In the genomic region with DNA sequence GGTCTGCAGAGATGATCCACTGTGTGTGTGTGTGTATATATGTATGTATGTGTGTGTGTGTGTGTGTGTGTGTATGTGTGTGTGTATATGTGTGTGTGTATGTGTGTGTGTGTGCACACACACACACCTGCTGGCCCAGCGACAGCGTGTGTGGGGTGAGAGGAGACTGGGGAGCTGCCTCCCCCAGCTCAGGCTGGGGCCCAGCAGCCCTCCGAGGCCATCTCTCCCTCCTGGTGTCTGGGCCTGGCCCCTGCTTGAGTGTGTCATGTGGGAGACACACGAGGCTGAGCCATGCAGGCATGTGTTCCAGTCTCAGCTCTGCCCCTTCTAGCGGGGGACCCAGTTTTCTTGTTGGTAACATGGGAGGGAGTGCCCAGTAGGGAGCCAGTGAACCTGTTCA, we compare ENCODE assay signal across 1 cellular context.
TF ChIP-seq lines count a peak whose summit lies in the region.

No MANE protein-coding gene starts in this region.

TF ChIP-seq in HepG2, 621 proteins besides CTCF, POLR2A, EP300 and RAD21 (continued from another document):
- TF ChIP-seq, protein P1, sequence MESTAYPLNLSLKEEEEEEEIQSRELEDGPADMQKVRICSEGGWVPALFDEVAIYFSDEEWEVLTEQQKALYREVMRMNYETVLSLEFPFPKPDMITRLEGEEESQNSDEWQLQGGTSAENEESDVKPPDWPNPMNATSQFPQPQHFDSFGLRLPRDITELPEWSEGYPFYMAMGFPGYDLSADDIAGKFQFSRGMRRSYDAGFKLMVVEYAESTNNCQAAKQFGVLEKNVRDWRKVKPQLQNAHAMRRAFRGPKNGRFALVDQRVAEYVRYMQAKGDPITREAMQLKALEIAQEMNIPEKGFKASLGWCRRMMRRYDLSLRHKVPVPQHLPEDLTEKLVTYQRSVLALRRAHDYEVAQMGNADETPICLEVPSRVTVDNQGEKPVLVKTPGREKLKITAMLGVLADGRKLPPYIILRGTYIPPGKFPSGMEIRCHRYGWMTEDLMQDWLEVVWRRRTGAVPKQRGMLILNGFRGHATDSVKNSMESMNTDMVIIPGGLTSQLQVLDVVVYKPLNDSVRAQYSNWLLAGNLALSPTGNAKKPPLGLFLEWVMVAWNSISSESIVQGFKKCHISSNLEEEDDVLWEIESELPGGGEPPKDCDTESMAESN (CRISPR knock-in tag; conservative IDR thresholded peaks at IDR 0.05), result peak; percentile 22; the same call in 1 of the 2 replicates
- TF ChIP-seq ZNF331 (CRISPR knock-in tag; IDR thresholded peaks at IDR 0.05), result no peak
- TF ChIP-seq THAP9 (CRISPR knock-in tag; IDR thresholded peaks at IDR 0.05; ENCODE audit: borderline replicate concordance), result no peak
- TF ChIP-seq ZNF326 (CRISPR knock-in tag; IDR thresholded peaks at IDR 0.05; ENCODE audit: borderline replicate concordance), result peak; percentile 83; the same call in 1 of the 2 replicates
- TF ChIP-seq ZNF761 (CRISPR knock-in tag; conservative IDR thresholded peaks at IDR 0.05), result peak; percentile 48; the same call in 1 of the 2 replicates
- TF ChIP-seq ARNT2 (CRISPR knock-in tag; IDR thresholded peaks at IDR 0.05; ENCODE audit: low read depth), result 0 out of 2 replicates have a peak, but pooled peaks have one; percentile 26
- peak; percentile 26; the same call in 1 of the 2 replicates for TF ChIP-seq ZFY (CRISPR knock-in tag; IDR thresholded peaks at IDR 0.05)
- TF ChIP-seq RBM39 (IDR thresholded peaks at IDR 0.05; ENCODE audit: low read depth, low read length, poor library complexity, severe bottlenecking), result peak; percentile 17
- peak; percentile 71; the same call in 1 of the 2 replicates for TF ChIP-seq ZFYVE20 (CRISPR knock-in tag; IDR thresholded peaks at IDR 0.05; ENCODE audit: borderline replicate concordance, low read depth)
- TF ChIP-seq, protein P2, sequence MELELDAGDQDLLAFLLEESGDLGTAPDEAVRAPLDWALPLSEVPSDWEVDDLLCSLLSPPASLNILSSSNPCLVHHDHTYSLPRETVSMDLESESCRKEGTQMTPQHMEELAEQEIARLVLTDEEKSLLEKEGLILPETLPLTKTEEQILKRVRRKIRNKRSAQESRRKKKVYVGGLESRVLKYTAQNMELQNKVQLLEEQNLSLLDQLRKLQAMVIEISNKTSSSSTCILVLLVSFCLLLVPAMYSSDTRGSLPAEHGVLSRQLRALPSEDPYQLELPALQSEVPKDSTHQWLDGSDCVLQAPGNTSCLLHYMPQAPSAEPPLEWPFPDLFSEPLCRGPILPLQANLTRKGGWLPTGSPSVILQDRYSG (CRISPR knock-in tag; IDR thresholded peaks at IDR 0.05), result no peak
- no peak for TF ChIP-seq PHF5A (CRISPR knock-in tag; IDR thresholded peaks at IDR 0.05; ENCODE audit: low read depth, unreplicated experiment)
- TF ChIP-seq FOXM1 (CRISPR knock-in tag; IDR thresholded peaks at IDR 0.05), result no peak
- peak; percentile 86 for TF ChIP-seq MNT (IDR thresholded peaks at IDR 0.05)
- no peak for TF ChIP-seq SP2 (CRISPR knock-in tag; IDR thresholded peaks at IDR 0.05)
- 0 out of 2 replicates have a peak, but pooled peaks have one; percentile 6 for TF ChIP-seq NFKB2 (CRISPR knock-in tag; IDR thresholded peaks at IDR 0.05; ENCODE audit: borderline replicate concordance)
- no peak for TF ChIP-seq ZNF607 (CRISPR knock-in tag; IDR thresholded peaks at IDR 0.05; ENCODE audit: borderline replicate concordance)
- 0 out of 2 replicates have a peak, but pooled peaks have one; percentile 66 for TF ChIP-seq ZNF383 (CRISPR knock-in tag; IDR thresholded peaks at IDR 0.05; ENCODE audit: borderline replicate concordance)
- TF ChIP-seq ZNF33A (CRISPR knock-in tag; IDR thresholded peaks at IDR 0.05; ENCODE audit: borderline replicate concordance), result no peak
- 0 out of 2 replicates have a peak, but pooled peaks have one; percentile 15 for TF ChIP-seq ZNF749 (CRISPR knock-in tag; IDR thresholded peaks at IDR 0.05; ENCODE audit: borderline replicate concordance)
- TF ChIP-seq PATZ1 (CRISPR knock-in tag; IDR thresholded peaks at IDR 0.05), result 0 out of 2 replicates have a peak, but pooled peaks have one; percentile 4
- no peak for TF ChIP-seq TFE3 (CRISPR knock-in tag; IDR thresholded peaks at IDR 0.05)
- TF ChIP-seq TARDBP (CRISPR knock-in tag; IDR thresholded peaks at IDR 0.05), result 0 out of 2 replicates have a peak, but pooled peaks have one; percentile 41
- TF ChIP-seq FLYWCH1 (CRISPR knock-in tag; IDR thresholded peaks at IDR 0.05), result no peak
